Comparison of ENCODE assay signal across 9 cellular contexts in the genomic region with DNA sequence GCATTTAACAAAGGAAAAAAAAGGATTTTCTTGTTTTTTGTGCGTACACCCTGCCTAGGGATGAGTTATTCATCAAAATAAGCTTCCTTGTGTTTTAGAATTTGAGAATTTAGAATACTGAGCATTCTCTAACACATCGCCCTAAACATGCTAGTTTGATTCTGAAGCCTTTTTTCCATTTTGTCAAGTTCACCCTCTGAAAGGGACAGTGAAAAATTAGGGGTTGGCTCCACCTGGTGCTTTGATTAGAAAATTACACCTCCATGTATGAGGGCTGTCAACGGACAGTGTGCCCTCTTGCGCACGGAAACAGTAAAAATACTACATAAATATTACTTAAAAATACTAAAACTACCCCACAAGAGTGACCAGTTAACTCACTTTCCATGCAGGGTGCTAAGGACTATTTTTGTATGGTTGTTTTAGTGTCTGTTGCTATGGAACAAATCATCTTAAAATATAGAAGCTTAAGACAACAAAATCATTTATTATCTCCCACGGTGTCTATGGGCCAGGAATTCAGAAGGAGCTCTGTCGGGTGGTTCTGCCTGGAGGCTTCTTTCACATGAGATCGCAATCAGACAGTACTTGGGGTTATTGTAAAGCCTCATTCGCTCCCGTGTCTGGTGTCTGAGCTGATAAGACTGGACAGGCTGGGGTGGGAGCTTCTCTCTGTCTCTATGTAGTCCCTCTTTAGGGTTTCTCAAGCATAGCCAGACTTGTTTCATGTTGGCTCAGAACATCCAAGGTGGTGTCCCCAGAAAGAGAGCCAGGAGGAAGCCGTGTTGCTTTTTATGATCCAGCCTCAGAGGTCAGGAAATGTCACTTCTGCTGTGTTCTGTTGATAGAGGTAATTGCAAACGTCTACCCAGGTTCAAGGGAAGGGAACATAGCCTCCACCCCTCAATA. TPM values are rescaled to one million over a fixed set of nuclear protein-coding genes. Genes with fewer than 3 reads are reported as not detected.
A peak's percentile ranks its signal among the peaks of the same experiment; 100 is the strongest.
DNase-seq lines count a peak whose midpoint lies in the region; ATAC-seq and TF ChIP-seq lines count a peak whose summit lies in the region.
"Had no signal": no experiment of that assay in that cellular context is flagged by ENCODE, and none has a peak within 500 bp of the region (broad histone marks: within the 10 kb centered on the region; RNA-seq: fewer than 3 reads in every experiment).

No MANE protein-coding gene starts in this region.

- peak; percentile 27 for DNase-seq in NCI-H345 (lab: John Stamatoyannopoulos, UW)
- DNase-seq in NCI-H345 treated with DMSO at 0.1 percent for 48 hours (lab: John Stamatoyannopoulos, UW; ENCODE audit: unreplicated experiment) = no peak
- DNase-seq in NCI-H146 (lab: John Stamatoyannopoulos, UW) = peak; percentile 31
- DNase-seq in T-helper 2 cell treated with Interferon-gamma antibody and Interleukin-4, amounts not matched to agents 5 μg/mL and 100 μg/mL, for 36 hours (ENCODE audit: low spot score) = peak; percentile 69
- DNase-seq in astrocyte of the spinal cord (ENCODE audit: low read depth, low spot score) = peak; percentile 89
- DNase-seq in iPS DF 4.7 (ENCODE audit: extremely low read depth, low spot score) = peak; percentile 51
- no peak for DNase-seq in spleen

- H3K4me1 Mint-ChIP-seq in T-helper 2 cell treated with Interferon-gamma antibody and Interleukin-4, amounts not matched to agents 5 μg/mL and 100 μg/mL, for 36 hours (ENCODE audit: low read depth) = peaks cover 2% of the 10 kb centered on the region

- no peaks in the 10 kb centered on the region for H3K27me3 ChIP-seq in spleen (replicated peaks in 1 of 7)
- H3K27me3 ChIP-seq: BLaER1 had no signal

- H3K4me1 ChIP-seq in spleen = peaks cover 11 to 62% (median 37%) of the 10 kb centered on the region in 6 donors

- peaks cover 2% of the 10 kb centered on the region for H3K27me3 Mint-ChIP-seq in T-helper 2 cell treated with Interferon-gamma antibody and Interleukin-4, amounts not matched to agents 5 μg/mL and 100 μg/mL, for 36 hours (ENCODE audit: low read depth)

- H3K36me3 Mint-ChIP-seq in T-helper 2 cell treated with Interferon-gamma antibody and Interleukin-4, amounts not matched to agents 5 μg/mL and 100 μg/mL, for 36 hours (ENCODE audit: low read depth) = no peaks in the 10 kb centered on the region

- peak; percentile 54 for ATAC-seq in HG02852 (IDR thresholded peaks at IDR 0.05; ENCODE audit: unreplicated experiment)

- no peaks in the 10 kb centered on the region for H3K9me3 Mint-ChIP-seq in T-helper 2 cell treated with Interferon-gamma antibody and Interleukin-4, amounts not matched to agents 5 μg/mL and 100 μg/mL, for 36 hours

- H3K36me3 ChIP-seq in spleen = no peaks in the 10 kb centered on the region
- H3K36me3 ChIP-seq: BLaER1 had no signal

- no peak for TF ChIP-seq POLR2A in spleen (IDR thresholded peaks at IDR 0.05)

- H3K27ac ChIP-seq in spleen = peak overlapping the region in 7 of 8 donors; percentile 20 to 80 (median 51)
- H3K27ac ChIP-seq: BLaER1 had no signal

- TF ChIP-seq CTCF in astrocyte of the spinal cord (IDR thresholded peaks at IDR 0.05; ENCODE audit: low read depth, low read length) = peak; percentile 77
- peak; percentile 88 to 97 (median 92) for TF ChIP-seq CTCF in spleen (IDR thresholded peaks at IDR 0.05 in 8 of 11, conservative IDR thresholded peaks at IDR 0.05 in 3 of 11)

- 27 to 39% (median 36%) methylated on average over 12 of the region's 12 CpGs for WGBS in spleen, 5 donors

- no peak overlapping the region for H3K27ac Mint-ChIP-seq in T-helper 2 cell treated with Interferon-gamma antibody and Interleukin-4, amounts not matched to agents 5 μg/mL and 100 μg/mL, for 36 hours

- in situ Hi-C loops in astrocyte of the spinal cord (cut with HindIII; ENCODE audit: low sequenced_read_pairs) = loop anchor here (25.0 kb wide), 1 partner anchor 534 kb away; no protein-coding TSS in a partner anchor

- no peak overlapping the region for H3K4me3 Mint-ChIP-seq in T-helper 2 cell treated with Interferon-gamma antibody and Interleukin-4, amounts not matched to agents 5 μg/mL and 100 μg/mL, for 36 hours

- intact Hi-C loops in spleen (cut with DNase I; ENCODE audit: low total_unique reads) = loop anchor here (2.0 to 10.0 kb wide), 2 partner anchors 322 to 352 kb away; no protein-coding TSS in a partner anchor

- no peak overlapping the region for H3K4me3 ChIP-seq in astrocyte of the spinal cord (ENCODE audit: low read depth, low read length)
- H3K4me3 ChIP-seq in spleen = no peak overlapping the region
- H3K4me3 ChIP-seq: BLaER1 had no signal

- peaks cover 0 to 4% (median 0%) of the 10 kb centered on the region in 8 donors for H3K9me3 ChIP-seq in spleen

RNA-seq across cellular contexts. Expression of gene TMEM170B, which starts 41.1 kb away (rescaled TPM):
- 10 to 100 TPM in 2 of 7 donors, 1 to 10 TPM in 5; 6.7 to 19.8 (median 9.2) TPM for total RNA-seq in spleen
- polyA plus RNA-seq in spleen = 1 to 10 TPM; 1.2 to 2.4 (median 1.4) TPM

Comparison
In these comparisons a context has a peak if more than half of its experiments do, and no peak if none do; other contexts are left out.
1. DNase-seq: peak in NCI-H345 (single experiment), NCI-H146 (single experiment), T-helper 2 cell treated with Interferon-gamma antibody and Interleukin-4, amounts not matched to agents 5 μg/mL and 100 μg/mL, for 36 hours (single experiment), astrocyte of the spinal cord (single experiment) and iPS DF 4.7 (single experiment); none in NCI-H345 treated with DMSO at 0.1 percent for 48 hours (single experiment) and spleen (single experiment).